In the genomic region with DNA sequence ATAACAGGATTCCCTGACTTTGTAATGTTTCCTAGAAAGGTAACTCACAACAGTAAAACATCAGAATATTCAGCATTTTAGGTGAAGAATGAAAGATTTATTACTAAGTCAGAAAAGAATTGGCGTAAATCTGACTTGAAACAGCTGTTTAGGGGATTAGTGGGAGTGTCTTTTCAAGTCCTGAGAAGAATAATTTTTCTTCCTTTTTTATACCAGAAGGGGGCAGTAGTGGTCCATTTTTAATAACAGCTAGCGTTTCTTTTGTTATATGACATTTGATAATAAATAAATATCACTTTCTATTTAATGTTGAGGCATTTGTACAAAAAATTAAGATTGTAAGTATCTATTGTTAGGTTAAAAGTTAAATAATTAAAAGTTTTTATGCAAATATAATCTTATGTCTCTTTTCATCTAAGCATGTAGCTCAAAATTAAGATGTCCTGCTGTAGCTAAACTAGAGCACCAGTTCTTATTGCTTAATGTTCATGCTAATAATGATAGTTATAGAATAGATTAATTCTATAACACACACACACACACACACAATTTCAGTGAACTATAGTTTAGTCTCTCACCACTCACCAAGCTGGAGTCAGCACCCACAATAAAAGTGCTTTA, we compare ENCODE assay signal across 8 cellular contexts.
DNase-seq lines count a peak whose midpoint lies in the region; ATAC-seq, FAIRE-seq and TF ChIP-seq lines count a peak whose summit lies in the region.

No MANE protein-coding gene starts in this region.

- H3K27ac Mint-ChIP-seq in stimulated activated naive B cell treated with anti-CD40 and anti-IgM and Interleukin-4, amounts not matched to agents 10 μg/mL and 1 μg/mL and 100 μg/mL, for 72 hours, result no peak overlapping the region

- H3K36me3 ChIP-seq in bronchial epithelial cell (ENCODE audit: control insufficient read depth, insufficient read depth, low read length), result no peaks in the 10 kb centered on the region

- FAIRE-seq in bronchial epithelial cell (lab: Jason Lieb, UNC) (no peak), GM12892 (lab: Jason Lieb, UNC) (no peak)

- TF ChIP-seq CTCF in bronchial epithelial cell (IDR thresholded peaks at IDR 0.05; ENCODE audit: insufficient read depth, low read length, severe bottlenecking), result peak; percentile 25

- peak; percentile 61 for DNase-seq in ELR (ENCODE audit: low read depth)
- DNase-seq in NCI-H446 (lab: John Stamatoyannopoulos, UW), result peak; percentile 48 to 66
- peak; percentile 45 for DNase-seq in bronchial epithelial cell (ENCODE audit: low read depth)
- DNase-seq in midbrain (lab: John Stamatoyannopoulos, UW), result peak; percentile 61
- DNase-seq in stimulated activated naive B cell treated with anti-CD40 and anti-IgM and Interleukin-4, amounts not matched to agents 10 μg/mL and 1 μg/mL and 100 μg/mL, for 72 hours, result no peak
- no peak for DNase-seq in GM12892 (ENCODE audit: insufficient read length)

- no peak for TF ChIP-seq POLR2A in GM12892 (IDR thresholded peaks at IDR 0.05; ENCODE audit: low read depth, low read length)

- H3K9me3 Mint-ChIP-seq in stimulated activated naive B cell treated with anti-CD40 and anti-IgM and Interleukin-4, amounts not matched to agents 10 μg/mL and 1 μg/mL and 100 μg/mL, for 72 hours, result no peaks in the 10 kb centered on the region

- no peaks in the 10 kb centered on the region for H3K4me1 Mint-ChIP-seq in stimulated activated naive B cell treated with anti-CD40 and anti-IgM and Interleukin-4, amounts not matched to agents 10 μg/mL and 1 μg/mL and 100 μg/mL, for 72 hours

- H3K27me3 ChIP-seq in bronchial epithelial cell (ENCODE audit: control insufficient read depth, insufficient read depth, low read length), result no peaks in the 10 kb centered on the region

- H3K4me3 Mint-ChIP-seq in stimulated activated naive B cell treated with anti-CD40 and anti-IgM and Interleukin-4, amounts not matched to agents 10 μg/mL and 1 μg/mL and 100 μg/mL, for 72 hours, result no peak overlapping the region

- H3K27me3 Mint-ChIP-seq in stimulated activated naive B cell treated with anti-CD40 and anti-IgM and Interleukin-4, amounts not matched to agents 10 μg/mL and 1 μg/mL and 100 μg/mL, for 72 hours, result no peaks in the 10 kb centered on the region

- H3K36me3 Mint-ChIP-seq in stimulated activated naive B cell treated with anti-CD40 and anti-IgM and Interleukin-4, amounts not matched to agents 10 μg/mL and 1 μg/mL and 100 μg/mL, for 72 hours, result no peaks in the 10 kb centered on the region

- peak; percentile 66 for ATAC-seq in HG02798 (IDR thresholded peaks at IDR 0.05; ENCODE audit: poor library complexity, unreplicated experiment)
- no peak for ATAC-seq in stimulated activated naive B cell treated with anti-CD40 and anti-IgM and Interleukin-4, amounts not matched to agents 10 μg/mL and 1 μg/mL and 100 μg/mL, for 72 hours (replicated peaks)
- ATAC-seq in GM18519 (IDR thresholded peaks at IDR 0.05; ENCODE audit: low FRiP score, unreplicated experiment), result no peak

- H3K4me3 ChIP-seq in bronchial epithelial cell (ENCODE audit: low read depth, low read length), result no peak overlapping the region

Comparison
In these comparisons a context has a peak if more than half of its experiments do, and no peak if none do; other contexts are left out.
1. DNase-seq: peak in ELR (single experiment), NCI-H446 (2 of 2), bronchial epithelial cell (single experiment) and midbrain (single experiment); none in stimulated activated naive B cell treated with anti-CD40 and anti-IgM and Interleukin-4, amounts not matched to agents 10 μg/mL and 1 μg/mL and 100 μg/mL, for 72 hours (single experiment) and GM12892 (single experiment).